Comparison of ENCODE assay signal across 11 cellular contexts in the genomic region with DNA sequence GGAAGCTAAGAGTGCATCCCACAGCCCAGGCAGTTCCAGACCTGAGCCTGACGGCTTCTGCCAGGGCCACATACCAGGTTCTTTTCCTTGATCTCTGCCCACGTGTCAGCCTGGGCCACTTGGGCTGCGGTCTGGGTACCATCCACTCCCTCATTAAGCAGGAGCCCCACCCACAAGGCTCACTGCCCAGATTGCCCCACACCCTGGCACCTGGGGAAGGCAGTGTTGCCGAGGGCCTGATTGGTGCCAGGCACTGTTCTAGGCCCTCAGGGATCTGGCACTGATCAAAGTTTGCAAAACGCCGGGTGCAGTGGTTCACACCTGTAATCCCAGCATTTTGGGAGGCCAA. TPM values are rescaled to one million over a fixed set of nuclear protein-coding genes. Genes with fewer than 3 reads are reported as not detected.
DNase-seq lines count a peak whose midpoint lies in the region; ATAC-seq and TF ChIP-seq lines count a peak whose summit lies in the region.
"Had no signal": no experiment of that assay in that cellular context is flagged by ENCODE, and none has a peak within 500 bp of the region (broad histone marks: within the 10 kb centered on the region; RNA-seq: fewer than 3 reads in every experiment).

No MANE protein-coding gene starts in this region.

- peaks cover 0 to 37% (median 4%) of the 10 kb centered on the region in 3 donors for H3K36me3 Mint-ChIP-seq in CD8-positive, alpha-beta memory T cell

- H3K79me2 ChIP-seq in fibroblast of lung (ENCODE audit: control insufficient read depth, insufficient read depth, low read length), result no peaks in the 10 kb centered on the region

- no peak overlapping the region for H3K4me3 ChIP-seq in CD8-positive, alpha-beta memory T cell (ENCODE audit: low read length)
- H3K4me3 ChIP-seq in RWPE2 (ENCODE audit: severe bottlenecking), result no peak overlapping the region
- no peak overlapping the region for H3K4me3 ChIP-seq in fibroblast of lung (replicated peaks in 1 of 4; ENCODE audit: control extremely low read depth in 1 of 4, insufficient read depth in 1 of 4, low read depth in 3 of 4, low read length in 4 of 4)
- no peak overlapping the region for H3K4me3 ChIP-seq in sigmoid colon
- H3K4me3 ChIP-seq: pancreas had no signal

- H3K9me3 Mint-ChIP-seq in CD8-positive, alpha-beta memory T cell, result no peaks in the 10 kb centered on the region

- POLR2A ChIA-PET in CD8-positive, alpha-beta memory T cell (lab: Charles Lee), result no interaction called here

- H4K20me1 ChIP-seq in fibroblast of lung (ENCODE audit: control insufficient read depth, extremely low read depth, insufficient read depth, low read length), result no peaks in the 10 kb centered on the region

- H3K4me3 Mint-ChIP-seq in CD8-positive, alpha-beta memory T cell, result no peak overlapping the region
- H3K4me3 Mint-ChIP-seq: activated CD8-positive, alpha-beta memory T cell treated with anti-CD3 and anti-CD28 coated beads, Interleukin-2, amount 10 ng/mL, durations not matched to agents 7 days and 5 days had no signal

- H3K4me1 Mint-ChIP-seq in CD8-positive, alpha-beta memory T cell, result peaks cover 39 to 58% (median 40%) of the 10 kb centered on the region in 3 donors

- H3K27me3 ChIP-seq in CD8-positive, alpha-beta memory T cell (ENCODE audit: insufficient read depth, low read length, poor library complexity, severe bottlenecking), result no peaks in the 10 kb centered on the region
- H3K27me3 ChIP-seq in RWPE2 (ENCODE audit: insufficient read depth, poor library complexity, severe bottlenecking) (no peaks in the 10 kb centered on the region), fibroblast of lung (ENCODE audit: control insufficient read depth, insufficient read depth, low read length) (no peaks in the 10 kb centered on the region), sigmoid colon (no peaks in the 10 kb centered on the region)
- H3K27me3 ChIP-seq: pancreas had no signal

- ATAC-seq in RWPE2 (ENCODE audit: low read depth) (no peak), HG02840 (IDR thresholded peaks at IDR 0.05; ENCODE audit: low FRiP score, unreplicated experiment) (no peak), GM21526 (IDR thresholded peaks at IDR 0.05; ENCODE audit: low FRiP score, unreplicated experiment) (no peak)

- H3K27me3 Mint-ChIP-seq in CD8-positive, alpha-beta memory T cell, result no peaks in the 10 kb centered on the region
- H3K27me3 Mint-ChIP-seq: activated CD8-positive, alpha-beta memory T cell treated with anti-CD3 and anti-CD28 coated beads, Interleukin-2, amount 10 ng/mL, durations not matched to agents 7 days and 5 days had no signal

- H3K36me3 ChIP-seq in CD8-positive, alpha-beta memory T cell (ENCODE audit: insufficient read depth, low read length), result peaks cover 6% of the 10 kb centered on the region
- H3K36me3 ChIP-seq in RWPE2 (ENCODE audit: low read depth) (peaks cover 21% of the 10 kb centered on the region), fibroblast of lung (ENCODE audit: control insufficient read depth, insufficient read depth, low read length) (peaks cover 18% of the 10 kb centered on the region), sigmoid colon (peaks cover 0 to 51% (median 6%) of the 10 kb centered on the region in 4 donors)

- intact Hi-C loops in sigmoid colon (cut with DNase I), result loop anchor here (2.0 to 10.0 kb wide), 3 partner anchors 57 to 331 kb away; a partner anchor contains a TSS

- H2AFZ ChIP-seq in fibroblast of lung (ENCODE audit: low read length), result no peak overlapping the region

- no peak for TF ChIP-seq POLR2A in sigmoid colon (IDR thresholded peaks at IDR 0.05)

- H3K27ac ChIP-seq in CD8-positive, alpha-beta memory T cell (ENCODE audit: low read depth, low read length), result no peak overlapping the region
- no peak overlapping the region for H3K27ac ChIP-seq in RWPE2 (ENCODE audit: poor library complexity, severe bottlenecking)
- peak overlapping the region; percentile 19 for H3K27ac ChIP-seq in fibroblast of lung (ENCODE audit: insufficient read depth, low read length)
- peak overlapping the region in 3 of 4 donors; percentile 82 to 92 (median 91) for H3K27ac ChIP-seq in sigmoid colon
- H3K27ac ChIP-seq: pancreas had no signal

- H3K27ac Mint-ChIP-seq in CD8-positive, alpha-beta memory T cell, result peak overlapping the region in 6 of 8 donors; percentile 92 to 98 (median 97)

- 18 to 65% methylated on average over 6 of the region's 6 CpGs for WGBS in sigmoid colon, 2 donors

- H3K4me2 ChIP-seq in fibroblast of lung (ENCODE audit: extremely low read depth, insufficient read depth, low read length), result no peak overlapping the region

- DNase-seq in CD8-positive, alpha-beta memory T cell, result no peak
- DNase-seq in RWPE2 (ENCODE audit: low spot score), result no peak
- no peak for DNase-seq in fibroblast of lung (ENCODE audit: low read depth in 2 of 2)
- DNase-seq in sigmoid colon, result no peak
- DNase-seq in NCI-H1436 treated with DMSO at 0.1 percent for 48 hours (lab: John Stamatoyannopoulos, UW), result no peak
- DNase-seq in DMS153 (lab: John Stamatoyannopoulos, UW), result no peak
- DNase-seq: amniotic stem cell had no signal

- no peaks in the 10 kb centered on the region for H3K9me3 ChIP-seq in CD8-positive, alpha-beta memory T cell (ENCODE audit: low read length)
- no peaks in the 10 kb centered on the region for H3K9me3 ChIP-seq in RWPE2 (ENCODE audit: severe bottlenecking)
- no peaks in the 10 kb centered on the region for H3K9me3 ChIP-seq in fibroblast of lung (ENCODE audit: control insufficient read depth, insufficient read depth, low read depth, low read length)
- H3K9me3 ChIP-seq in sigmoid colon, result no peaks in the 10 kb centered on the region
- H3K9me3 ChIP-seq: pancreas had no signal

- no peak overlapping the region for H3K9ac ChIP-seq in fibroblast of lung (ENCODE audit: insufficient read depth, low read length)

- CTCF ChIA-PET in CD8-positive, alpha-beta memory T cell (lab: Charles Lee), result interaction anchor here (0.7 to 3.6 kb wide), 9 partner anchors 10 to 62 kb away, joined by 3 to 32 read pairs (median 5); a partner anchor contains a TSS

- no peak for TF ChIP-seq EP300 in sigmoid colon (IDR thresholded peaks at IDR 0.05)

- TF ChIP-seq CTCF in RWPE2 (IDR thresholded peaks at IDR 0.05; ENCODE audit: poor library complexity, severe bottlenecking), result peak; percentile 13
- no peak for TF ChIP-seq CTCF in fibroblast of lung (conservative IDR thresholded peaks at IDR 0.05 in 1 of 2, IDR thresholded peaks at IDR 0.05 in 1 of 2; ENCODE audit: low read depth in 1 of 2, low read length in 2 of 2)
- no peak for TF ChIP-seq CTCF in sigmoid colon (IDR thresholded peaks at IDR 0.05)

- H3K4me1 ChIP-seq in CD8-positive, alpha-beta memory T cell (ENCODE audit: insufficient read depth, low read length), result peaks cover 58% of the 10 kb centered on the region
- H3K4me1 ChIP-seq in RWPE2 (ENCODE audit: insufficient read depth, poor library complexity, severe bottlenecking) (no peaks in the 10 kb centered on the region), fibroblast of lung (ENCODE audit: control insufficient read depth, extremely low read depth, insufficient read depth, low read length) (no peaks in the 10 kb centered on the region), sigmoid colon (peaks cover 0 to 50% (median 38%) of the 10 kb centered on the region in 4 donors)
- H3K4me1 ChIP-seq: pancreas had no signal

RNA-seq across cellular contexts. Expression of a gene that starts 15.4 kb away (rescaled TPM):
- total RNA-seq in CD8-positive, alpha-beta memory T cell, result 10 to 100 TPM; 69.1 to 74.3 TPM
- polyA plus RNA-seq in CD8-positive, alpha-beta memory T cell, result 34.9 TPM
- total RNA-seq in fibroblast of lung (24.7 and 27.9 TPM in 2 replicates), sigmoid colon (10 to 100 TPM; 26.4 to 59.8 (median 42.3) TPM)
- polyA plus RNA-seq in fibroblast of lung (18.0 and 23.1 TPM in 2 replicates), sigmoid colon (10 to 100 TPM; 25.2 to 77.4 (median 34.4) TPM)
- polyA plus RNA-seq in fibroblast of lung (2012), result 17.3 and 21.9 TPM in 2 replicates
- polyA minus RNA-seq in fibroblast of lung (ENCODE audit: low replicate concordance), result 17.6 and 35.7 TPM in 2 replicates

RNA-seq across cellular contexts. Expression of a gene that starts 15.5 kb away (rescaled TPM):
- total RNA-seq in CD8-positive, alpha-beta memory T cell, result 10 to 100 TPM; 93.1 to 94.6 TPM
- 32.3 TPM for polyA plus RNA-seq in CD8-positive, alpha-beta memory T cell
- total RNA-seq in fibroblast of lung (3.1 and 6.2 TPM in 2 replicates), sigmoid colon (1 to 10 TPM; 1.4 to 6.9 (median 4.7) TPM)
- polyA plus RNA-seq in fibroblast of lung (2.9 and 5.5 TPM in 2 replicates), sigmoid colon (10 to 100 TPM; 35.4 to 71.2 (median 58.5) TPM)
- 7.7 and 15.2 TPM in 2 replicates for polyA plus RNA-seq in fibroblast of lung (2012)
- polyA minus RNA-seq in fibroblast of lung (ENCODE audit: low replicate concordance), result 15.3 and 34.4 TPM in 2 replicates

RNA-seq across cellular contexts. Expression of a gene that starts 34.5 kb away (rescaled TPM):
- 10 to 100 TPM; 36.0 to 37.8 TPM for total RNA-seq in CD8-positive, alpha-beta memory T cell
- 7.1 TPM for polyA plus RNA-seq in CD8-positive, alpha-beta memory T cell
- total RNA-seq in fibroblast of lung, result 4.0 and 5.1 TPM in 2 replicates
- polyA plus RNA-seq in fibroblast of lung, result 7.9 and 14.7 TPM in 2 replicates
- 6.9 and 16.5 TPM in 2 replicates for polyA plus RNA-seq in fibroblast of lung (2012)
- polyA minus RNA-seq in fibroblast of lung (ENCODE audit: low replicate concordance), result 14.5 and 15.0 TPM in 2 replicates
- total RNA-seq in sigmoid colon, result 10 to 100 TPM in 2 of 4 donors, 1 to 10 TPM in 2; 7.5 to 12.8 (median 9.6) TPM
- 10 to 100 TPM; 30.2 to 51.1 (median 48.6) TPM for polyA plus RNA-seq in sigmoid colon

RNA-seq across cellular contexts. Expression of a gene that starts 44.1 kb away (rescaled TPM):
- total RNA-seq in CD8-positive, alpha-beta memory T cell, result not detected
- not detected for polyA plus RNA-seq in CD8-positive, alpha-beta memory T cell
- total RNA-seq in fibroblast of lung (not detected in 2 replicates), sigmoid colon (not detected)
- polyA plus RNA-seq in fibroblast of lung (0.19 TPM in 1 of 2 replicates, not detected in the other), sigmoid colon (100 to 1,000 TPM in 2 of 3 donors, 10 to 100 TPM in 1; 61.9 to 155 (median 147) TPM)
- not detected in 2 replicates for polyA plus RNA-seq in fibroblast of lung (2012)
- polyA minus RNA-seq in fibroblast of lung (ENCODE audit: low replicate concordance), result not detected in 2 replicates
- total RNA-seq: activated CD8-positive, alpha-beta memory T cell treated with anti-CD3 and anti-CD28 coated beads, Interleukin-2, amount 10 ng/mL, durations not matched to agents 7 days and 5 days had no signal

RNA-seq across cellular contexts. Expression of a gene that starts 51.4 kb away (rescaled TPM):
- 100 to 1,000 TPM; 204 to 223 TPM for total RNA-seq in CD8-positive, alpha-beta memory T cell
- polyA plus RNA-seq in CD8-positive, alpha-beta memory T cell, result 182 TPM
- 6,362 and 11,230 TPM in 2 replicates for total RNA-seq in fibroblast of lung
- polyA plus RNA-seq in fibroblast of lung, result 5,090 and 5,801 TPM in 2 replicates
- polyA plus RNA-seq in fibroblast of lung (2012), result 11,602 and 14,894 TPM in 2 replicates
- 14,591 and 18,200 TPM in 2 replicates for polyA minus RNA-seq in fibroblast of lung (ENCODE audit: low replicate concordance)
- 1,000 to 10,000 TPM in 3 of 4 donors, 100 to 1,000 TPM in 1; 911 to 2,925 (median 2,030) TPM for total RNA-seq in sigmoid colon
- 100 to 1,000 TPM; 373 to 487 (median 439) TPM for polyA plus RNA-seq in sigmoid colon

Comparison
In these comparisons a context has a peak if more than half of its experiments do, and no peak if none do; other contexts are left out.
1. H3K27ac ChIP-seq: peak in fibroblast of lung (single experiment) and sigmoid colon (3 of 4); none in CD8-positive, alpha-beta memory T cell (single experiment) and RWPE2 (single experiment).
2. RNA of a gene that starts 15.5 kb away (total RNA-seq): 93.1 to 94.6 TPM in CD8-positive, alpha-beta memory T cell; 1.4 to 6.9 TPM in sigmoid colon and 3.1 to 6.2 TPM in fibroblast of lung; every median in the first group is over 10 times any median in the second.